ENCODE assay signal across 11 cellular contexts in genomic region chr11:32485733-32486132, GRCh38. TPM values are rescaled to one million over a fixed set of nuclear protein-coding genes. Genes with fewer than 3 reads are reported as not detected.
"Had no signal": no experiment of that assay in that cellular context is flagged by ENCODE, and none has a peak within 500 bp of the region (broad histone marks: within the 10 kb centered on the region; RNA-seq: fewer than 3 reads in every experiment).

No MANE protein-coding gene starts in this region.

- H3K4me1 ChIP-seq: HAP-1 had no signal

- ATAC-seq: HCT116, K562 had no signal

- H3K9me3 Mint-ChIP-seq: HFFc6 had no signal

- H3K36me3 ChIP-seq: HAP-1 had no signal

- H3K4me3 Mint-ChIP-seq: HFFc6 had no signal

- DNase-seq: GOT3, H7, HFFc6, IMR-90, KG1 had no signal

- H3K4me3 ChIP-seq: HAP-1, K562 had no signal

- H3K27ac Mint-ChIP-seq: HFFc6 had no signal

- H3K27ac ChIP-seq: HL-60 had no signal

- H3K9me3 ChIP-seq: HAP-1 had no signal

RNA-seq across cellular contexts. Expression of gene WT1, which starts 50.4 kb away (rescaled TPM):
- total RNA-seq: H4, HFFc6, HT-29, IMR-90 had no signal
- polyA plus RNA-seq: IMR-90 had no signal
